ENCODE assay signal across 9 cellular contexts in genomic region chr2:37688771-37689468, GRCh38. TPM values are rescaled to one million over a fixed set of nuclear protein-coding genes. Genes with fewer than 3 reads are reported as not detected.
DNase-seq lines count a peak whose midpoint lies in the region; ATAC-seq, FAIRE-seq and TF ChIP-seq lines count a peak whose summit lies in the region.
"Had no signal": no experiment of that assay in that cellular context is flagged by ENCODE, and none has a peak within 500 bp of the region (broad histone marks: within the 10 kb centered on the region; RNA-seq: fewer than 3 reads in every experiment).

No MANE protein-coding gene starts in this region.

- peaks cover 24% of the 10 kb centered on the region for H3K4me1 ChIP-seq in mammary epithelial cell (ENCODE audit: insufficient read depth, low read length)
- peaks cover 10 to 11% of the 10 kb centered on the region in 2 donors for H3K4me1 ChIP-seq in thoracic aorta (ENCODE audit: control insufficient read depth in 1 of 2, low read depth in 2 of 2)
- H3K4me1 ChIP-seq in vagina: peaks cover 16% of the 10 kb centered on the region

- BruUV-seq in mammary epithelial cell (replicated peaks; lab: Mats Ljungman, UMichigan): no TSS peak

- no peak overlapping the region for H3K9ac ChIP-seq in mammary epithelial cell (ENCODE audit: insufficient read depth, low read length)

- TF ChIP-seq POLR2A in vagina (IDR thresholded peaks at IDR 0.05): no peak

- ATAC-seq in thoracic aorta (ENCODE audit: insufficient number of reproducible peaks, low FRiP score, low read depth) (peak; percentile 78), HG02840 (IDR thresholded peaks at IDR 0.05; ENCODE audit: low FRiP score, unreplicated experiment) (no peak)

- H3K27ac ChIP-seq in mammary epithelial cell (ENCODE audit: insufficient read depth, low read depth, low read length) (peak overlapping the region; percentile 76), thoracic aorta (peak overlapping the region; percentile 42 to 57), vagina (no peak overlapping the region)

- intact Hi-C loops in mammary epithelial cell (cut with micrococcal nuclease): loop anchor here (1.0 kb wide), 1 partner anchor 22 kb away; no protein-coding TSS in a partner anchor
- intact Hi-C loops in vagina (cut with DNase I): no loop called here

- WGBS in mammary epithelial cell (ENCODE audit: low coverage, missing lambda C conversion rate): 10% methylated on average over 10 of the region's 10 CpGs

- H3K36me3 ChIP-seq in mammary epithelial cell (ENCODE audit: insufficient read depth, low read length) (no peaks in the 10 kb centered on the region), thoracic aorta (no peaks in the 10 kb centered on the region), vagina (no peaks in the 10 kb centered on the region)

- dilution Hi-C loops in mammary epithelial cell (cut with HindIII; ENCODE audit: low sequenced_read_pairs): no loop called here

- peak overlapping the region; percentile 80 for H2AFZ ChIP-seq in mammary epithelial cell (ENCODE audit: low read depth, low read length)

- in situ Hi-C loops in mammary epithelial cell (cut with MboI; ENCODE audit: low sequenced_read_pairs in 2 of 2): no loop called here

- H3K79me2 ChIP-seq in mammary epithelial cell (ENCODE audit: insufficient read depth, low read length): no peaks in the 10 kb centered on the region

- H3K9me3 ChIP-seq in mammary epithelial cell (replicated peaks; ENCODE audit: insufficient read depth, low read length) (no peaks in the 10 kb centered on the region), thoracic aorta (no peaks in the 10 kb centered on the region), vagina (no peaks in the 10 kb centered on the region)

- no peaks in the 10 kb centered on the region for H3K27me3 ChIP-seq in mammary epithelial cell (ENCODE audit: insufficient read depth, low read length)
- H3K27me3 ChIP-seq in thoracic aorta (replicated peaks; ENCODE audit: insufficient read depth): no peaks in the 10 kb centered on the region
- no peaks in the 10 kb centered on the region for H3K27me3 ChIP-seq in vagina

- no peaks in the 10 kb centered on the region for H4K20me1 ChIP-seq in mammary epithelial cell (ENCODE audit: insufficient read depth, low read length)

- DNase-seq in HTR-8/SVneo (ENCODE audit: insufficient read length, low spot score) (peak; percentile 74), mammary epithelial cell (peak; percentile 78), kidney glomerular epithelial cell (lab: John Stamatoyannopoulos, UW) (peak; percentile 93), thoracic aorta (ENCODE audit: low spot score) (no peak), vagina (ENCODE audit: extremely low spot score in 2 of 2) (no peak), DMS79 treated with DMSO at 0.1 percent for 48 hours (lab: John Stamatoyannopoulos, UW) (no peak)
- DNase-seq in stimulated activated CD4-positive, alpha-beta T cell treated with anti-CD3 and anti-CD28 coated beads, Interleukin-1b, Interleukin-23, amount 100 ng/mL, for 48 hours: no peak
- DNase-seq: T-helper 1 cell had no signal

- CTCF ChIA-PET in mammary epithelial cell (lab: Charles Lee; ENCODE audit: low non-redundant PET): interaction anchor here (0.7 kb wide), 1 partner anchor 188 kb away, joined by 4 read pairs; no protein-coding TSS in a partner anchor

- peak overlapping the region; percentile 48 for H3K4me2 ChIP-seq in mammary epithelial cell (ENCODE audit: insufficient read depth, low read depth, low read length)

- no peak for TF ChIP-seq CTCF in mammary epithelial cell (conservative IDR thresholded peaks at IDR 0.05 in 1 of 2, IDR thresholded peaks at IDR 0.05 in 1 of 2; ENCODE audit: extremely low read depth in 1 of 2, insufficient read depth in 1 of 2, low read depth in 1 of 2, low read length in 2 of 2)
- TF ChIP-seq CTCF in thoracic aorta (IDR thresholded peaks at IDR 0.05): no peak
- no peak for TF ChIP-seq CTCF in vagina (IDR thresholded peaks at IDR 0.05)

- H3K4me3 ChIP-seq in mammary epithelial cell (replicated peaks in 1 of 3; ENCODE audit: insufficient read depth in 1 of 3, low read depth in 2 of 3, low read length in 3 of 3) (no peak overlapping the region), thoracic aorta (peak overlapping the region; percentile 1), vagina (no peak overlapping the region)

- peak; percentile 95 for FAIRE-seq in HTR-8/SVneo (lab: Jason Lieb, UNC)

RNA-seq across cellular contexts. Expression of gene CDC42EP3, which starts 17.5 kb away (rescaled TPM):
- total RNA-seq in mammary epithelial cell: 100 to 1,000 TPM in 1 of 2 donors, 10 to 100 TPM in 1; 96.7 to 276 TPM
- polyA plus RNA-seq in mammary epithelial cell: 84.4 TPM
- polyA minus RNA-seq in mammary epithelial cell: 192 TPM
- total RNA-seq in thoracic aorta: 10 to 100 TPM; 42.2 to 57.4 TPM
- 44.4 TPM for total RNA-seq in vagina

Comparison
In these comparisons a context has a peak if more than half of its experiments do, and no peak if none do; other contexts are left out.
1. DNase-seq: peak in HTR-8/SVneo (single experiment), mammary epithelial cell (single experiment) and kidney glomerular epithelial cell (single experiment); none in thoracic aorta (single experiment), vagina (0 of 2), stimulated activated CD4-positive, alpha-beta T cell treated with anti-CD3 and anti-CD28 coated beads, Interleukin-1b, Interleukin-23, amount 100 ng/mL, for 48 hours (single experiment) and DMS79 treated with DMSO at 0.1 percent for 48 hours (single experiment).